In the genomic region with DNA sequence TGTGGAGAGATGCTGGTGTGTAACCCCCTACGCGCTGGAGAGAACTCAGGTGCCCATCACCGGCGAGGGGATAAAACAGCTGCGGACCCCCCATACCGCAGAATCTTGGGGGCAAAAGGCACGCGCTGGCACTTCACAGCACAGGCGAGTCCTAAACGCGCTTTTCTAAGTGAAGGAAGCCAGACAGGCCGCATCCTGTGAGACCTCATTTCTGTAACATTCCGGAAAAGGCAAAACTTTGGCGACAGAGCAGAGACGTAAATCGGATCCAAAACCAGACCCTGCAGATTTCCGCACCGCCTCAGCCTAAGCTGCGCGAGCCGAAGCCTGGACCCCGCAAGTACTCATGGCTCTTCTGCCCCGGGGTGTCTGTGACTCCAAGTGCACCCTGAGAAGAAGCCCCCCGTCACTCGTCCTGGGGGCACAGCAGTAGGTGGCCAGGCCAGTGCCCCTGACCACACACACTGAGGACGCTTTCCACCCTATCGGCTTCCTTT, we compare ENCODE assay signal across 1 cellular context.
TF ChIP-seq lines count a peak whose summit lies in the region.

No MANE protein-coding gene starts in this region.

TF ChIP-seq in GM23338, 12 proteins besides CTCF, POLR2A, EP300 and RAD21 (continued from another document):
- TF ChIP-seq, protein P1, sequence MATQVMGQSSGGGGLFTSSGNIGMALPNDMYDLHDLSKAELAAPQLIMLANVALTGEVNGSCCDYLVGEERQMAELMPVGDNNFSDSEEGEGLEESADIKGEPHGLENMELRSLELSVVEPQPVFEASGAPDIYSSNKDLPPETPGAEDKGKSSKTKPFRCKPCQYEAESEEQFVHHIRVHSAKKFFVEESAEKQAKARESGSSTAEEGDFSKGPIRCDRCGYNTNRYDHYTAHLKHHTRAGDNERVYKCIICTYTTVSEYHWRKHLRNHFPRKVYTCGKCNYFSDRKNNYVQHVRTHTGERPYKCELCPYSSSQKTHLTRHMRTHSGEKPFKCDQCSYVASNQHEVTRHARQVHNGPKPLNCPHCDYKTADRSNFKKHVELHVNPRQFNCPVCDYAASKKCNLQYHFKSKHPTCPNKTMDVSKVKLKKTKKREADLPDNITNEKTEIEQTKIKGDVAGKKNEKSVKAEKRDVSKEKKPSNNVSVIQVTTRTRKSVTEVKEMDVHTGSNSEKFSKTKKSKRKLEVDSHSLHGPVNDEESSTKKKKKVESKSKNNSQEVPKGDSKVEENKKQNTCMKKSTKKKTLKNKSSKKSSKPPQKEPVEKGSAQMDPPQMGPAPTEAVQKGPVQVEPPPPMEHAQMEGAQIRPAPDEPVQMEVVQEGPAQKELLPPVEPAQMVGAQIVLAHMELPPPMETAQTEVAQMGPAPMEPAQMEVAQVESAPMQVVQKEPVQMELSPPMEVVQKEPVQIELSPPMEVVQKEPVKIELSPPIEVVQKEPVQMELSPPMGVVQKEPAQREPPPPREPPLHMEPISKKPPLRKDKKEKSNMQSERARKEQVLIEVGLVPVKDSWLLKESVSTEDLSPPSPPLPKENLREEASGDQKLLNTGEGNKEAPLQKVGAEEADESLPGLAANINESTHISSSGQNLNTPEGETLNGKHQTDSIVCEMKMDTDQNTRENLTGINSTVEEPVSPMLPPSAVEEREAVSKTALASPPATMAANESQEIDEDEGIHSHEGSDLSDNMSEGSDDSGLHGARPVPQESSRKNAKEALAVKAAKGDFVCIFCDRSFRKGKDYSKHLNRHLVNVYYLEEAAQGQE (IDR thresholded peaks at IDR 0.05; ENCODE audit: unreplicated experiment): no peak
- no peak for TF ChIP-seq ZNF462 (CRISPR knock-in tag; IDR thresholded peaks at IDR 0.05)
